Comparison of ENCODE assay signal across 8 cellular contexts in genomic region chr9:68779558-68780376, GRCh38.
DNase-seq lines count a peak whose midpoint lies in the region; ATAC-seq lines count a peak whose summit lies in the region.

No MANE protein-coding gene starts in this region.

- peaks cover 47% of the 10 kb centered on the region for H4K20me1 ChIP-seq in BLaER1

- no peaks in the 10 kb centered on the region for H3K9me3 ChIP-seq in BLaER1

- H3K4me3 ChIP-seq in BLaER1 = peak overlapping the region; percentile 84

- DNase-seq in GM19238 (ENCODE audit: insufficient read length, low spot score) = peak; percentile 66
- peak; percentile 73 for DNase-seq in NCI-H510A (lab: John Stamatoyannopoulos, UW)
- DNase-seq in activated CD4-positive, alpha-beta T cell treated with anti-CD3 and anti-CD28 coated beads for 4 hours = peak; percentile 93 to 95
- DNase-seq in cortex of kidney (lab: John Stamatoyannopoulos, UW) = peak; percentile 23
- DNase-seq in left lobe of liver (ENCODE audit: low spot score) = peak; percentile 94
- DNase-seq in stimulated activated CD4-positive, alpha-beta T cell treated with anti-CD3 and anti-CD28 coated beads, Interleukin-2, amount 100 ng/mL, for 24 hours = peak; percentile 94 to 95

- peak overlapping the region; percentile 90 for H3K27ac ChIP-seq in BLaER1

- H3K27me3 ChIP-seq in BLaER1 = no peaks in the 10 kb centered on the region

- H3K4me1 ChIP-seq in BLaER1 = peaks cover 49% of the 10 kb centered on the region

- peak overlapping the region; percentile 95 for H3K4me2 ChIP-seq in BLaER1

- ATAC-seq in HG03439 (IDR thresholded peaks at IDR 0.05; ENCODE audit: unreplicated experiment) (peak; percentile 88), left lobe of liver (peak; percentile 91)

- peak overlapping the region; percentile 91 for H3K9ac ChIP-seq in BLaER1

- H3K36me3 ChIP-seq in BLaER1 = no peaks in the 10 kb centered on the region

Comparison
In these comparisons a context has a peak if more than half of its experiments do, and no peak if none do; other contexts are left out.
1. Peak in every context shown above with its lines: DNase-seq, ATAC-seq, H3K4me3 ChIP-seq and H3K27ac ChIP-seq.
2. DNase-seq: peak in every context shown above with its lines; median percentile 94 in stimulated activated CD4-positive, alpha-beta T cell treated with anti-CD3 and anti-CD28 coated beads, Interleukin-2, amount 100 ng/mL, for 24 hours; 94 in activated CD4-positive, alpha-beta T cell treated with anti-CD3 and anti-CD28 coated beads for 4 hours; 94 in left lobe of liver; 73 in NCI-H510A; 66 in GM19238; 23 in cortex of kidney.